In genomic region chr21:42146251-42146805, GRCh38 we compare ENCODE assay signal across 13 cellular contexts.
DNase-seq lines count a peak whose midpoint lies in the region; ATAC-seq and TF ChIP-seq lines count a peak whose summit lies in the region.
"Had no signal": no experiment of that assay in that cellular context is flagged by ENCODE, and none has a peak within 500 bp of the region (broad histone marks: within the 10 kb centered on the region; RNA-seq: fewer than 3 reads in every experiment).

No MANE protein-coding gene starts in this region.

- no peaks in the 10 kb centered on the region for H3K9me3 ChIP-seq in DND-41 (ENCODE audit: insufficient read depth, low read length, severe bottlenecking)

- H3K27ac Mint-ChIP-seq in activated CD8-positive, alpha-beta memory T cell treated with anti-CD3 and anti-CD28 coated beads, Interleukin-2, amount 10 ng/mL, durations not matched to agents 7 days and 5 days, result no peak overlapping the region
- H3K27ac Mint-ChIP-seq in dendritic cell treated with granulocyte-macrophage colony-stimulating factor and Interleukin-4, amounts not matched to agents 40 ng/mL and 50 ng/mL, for 4 days, result peak overlapping the region; percentile 51

- peaks cover 11% of the 10 kb centered on the region for H3K4me1 Mint-ChIP-seq in activated CD8-positive, alpha-beta memory T cell treated with anti-CD3 and anti-CD28 coated beads, Interleukin-2, amount 10 ng/mL, durations not matched to agents 7 days and 5 days
- H3K4me1 Mint-ChIP-seq in dendritic cell treated with granulocyte-macrophage colony-stimulating factor and Interleukin-4, amounts not matched to agents 40 ng/mL and 50 ng/mL, for 4 days (ENCODE audit: low read depth), result peaks cover 27% of the 10 kb centered on the region

- H4K20me1 ChIP-seq in DND-41 (ENCODE audit: insufficient read depth, low read length), result no peaks in the 10 kb centered on the region

- CTCF ChIA-PET in activated CD8-positive, alpha-beta memory T cell treated with anti-CD3 and anti-CD28 coated beads, Interleukin-2, amount 10 ng/mL, durations not matched to agents 7 days and 5 days (lab: Charles Lee), result interaction anchor here (0.6 to 5.5 kb wide), 35 partner anchors 10 to 581 kb away, joined by 3 to 125 read pairs (median 6); partner anchors contain the start of gene ABCG1

- H3K4me3 ChIP-seq in DND-41 (ENCODE audit: low read depth in 1 of 2, low read length in 2 of 2), result no peak overlapping the region

- H3K36me3 Mint-ChIP-seq in activated CD8-positive, alpha-beta memory T cell treated with anti-CD3 and anti-CD28 coated beads, Interleukin-2, amount 10 ng/mL, durations not matched to agents 7 days and 5 days, result no peaks in the 10 kb centered on the region
- no peaks in the 10 kb centered on the region for H3K36me3 Mint-ChIP-seq in dendritic cell treated with granulocyte-macrophage colony-stimulating factor and Interleukin-4, amounts not matched to agents 40 ng/mL and 50 ng/mL, for 4 days (ENCODE audit: low read depth)

- no peak overlapping the region for H3K9ac ChIP-seq in DND-41 (ENCODE audit: low read depth, low read length)

- H3K27ac ChIP-seq in DND-41 (ENCODE audit: low read length), result peak overlapping the region; percentile 66; the same call in 1 of the 2 replicates
- H3K27ac ChIP-seq: 22Rv1, C4-2B had no signal

- no peaks in the 10 kb centered on the region for H3K36me3 ChIP-seq in DND-41 (ENCODE audit: insufficient read depth, low read length)

- H3K27me3 Mint-ChIP-seq in activated CD8-positive, alpha-beta memory T cell treated with anti-CD3 and anti-CD28 coated beads, Interleukin-2, amount 10 ng/mL, durations not matched to agents 7 days and 5 days, result no peaks in the 10 kb centered on the region
- H3K27me3 Mint-ChIP-seq in dendritic cell treated with granulocyte-macrophage colony-stimulating factor and Interleukin-4, amounts not matched to agents 40 ng/mL and 50 ng/mL, for 4 days, result peaks cover 8% of the 10 kb centered on the region

- no peak overlapping the region for H2AFZ ChIP-seq in DND-41 (ENCODE audit: low read depth, low read length)

- intact Hi-C loops in dendritic cell treated with granulocyte-macrophage colony-stimulating factor and Interleukin-4, amounts not matched to agents 40 ng/mL and 50 ng/mL, for 4 days (cut with micrococcal nuclease), result loop anchor here (5.0 kb wide), 2 partner anchors 111 to 306 kb away; no protein-coding TSS in a partner anchor
- intact Hi-C loops in sciatic nerve (cut with DNase I), result no loop called here

- TF ChIP-seq CTCF in DND-41 (IDR thresholded peaks at IDR 0.05; ENCODE audit: borderline replicate concordance, extremely low read depth, low read length, poor library complexity, severe bottlenecking), result no peak

- H3K9me3 Mint-ChIP-seq in activated CD8-positive, alpha-beta memory T cell treated with anti-CD3 and anti-CD28 coated beads, Interleukin-2, amount 10 ng/mL, durations not matched to agents 7 days and 5 days (ENCODE audit: low read depth), result no peaks in the 10 kb centered on the region
- H3K9me3 Mint-ChIP-seq in dendritic cell treated with granulocyte-macrophage colony-stimulating factor and Interleukin-4, amounts not matched to agents 40 ng/mL and 50 ng/mL, for 4 days, result no peaks in the 10 kb centered on the region

- no peaks in the 10 kb centered on the region for H3K79me2 ChIP-seq in DND-41 (ENCODE audit: insufficient read depth, low read length)

- no peak for DNase-seq in activated CD8-positive, alpha-beta memory T cell treated with anti-CD3 and anti-CD28 coated beads, Interleukin-2, amount 10 ng/mL, durations not matched to agents 7 days and 5 days
- no peak for DNase-seq in activated CD8-positive, alpha-beta memory T cell treated with anti-CD3 and anti-CD28 coated beads for 24 hours
- no peak for DNase-seq in DND-41
- DNase-seq in sciatic nerve (ENCODE audit: low spot score), result peak; percentile 32
- no peak for DNase-seq in activated CD4-positive, alpha-beta T cell treated with anti-CD3 and anti-CD28 coated beads, Interleukin-2, amount 50 U/mL, for 1 hour
- DNase-seq in stimulated activated CD4-positive, alpha-beta T cell treated with anti-CD3 and anti-CD28 coated beads, Interleukin-1b, Interleukin-23, amount 100 ng/mL, for 48 hours, result no peak
- DNase-seq in NCI-H2107 (lab: John Stamatoyannopoulos, UW), result no peak
- DNase-seq: NCI-H1048, NCI-H446 treated with DMSO at 0.1 percent for 48 hours, Right ventricle myocardium superior had no signal

- H3K4me1 ChIP-seq in DND-41 (ENCODE audit: insufficient read depth, low read length), result peaks cover 18% of the 10 kb centered on the region

- peak; percentile 13 for ATAC-seq in activated CD8-positive, alpha-beta memory T cell treated with anti-CD3 and anti-CD28 coated beads, Interleukin-2, amount 10 ng/mL, durations not matched to agents 7 days and 5 days
- ATAC-seq in DND-41 (ENCODE audit: insufficient read depth, low read depth) (no peak), sciatic nerve (no peak)

- no peak overlapping the region for H3K4me3 Mint-ChIP-seq in activated CD8-positive, alpha-beta memory T cell treated with anti-CD3 and anti-CD28 coated beads, Interleukin-2, amount 10 ng/mL, durations not matched to agents 7 days and 5 days
- no peak overlapping the region for H3K4me3 Mint-ChIP-seq in dendritic cell treated with granulocyte-macrophage colony-stimulating factor and Interleukin-4, amounts not matched to agents 40 ng/mL and 50 ng/mL, for 4 days

- H3K27me3 ChIP-seq in DND-41 (ENCODE audit: insufficient read depth, low read length, poor library complexity), result no peaks in the 10 kb centered on the region

- no peak overlapping the region for H3K4me2 ChIP-seq in DND-41 (ENCODE audit: insufficient read depth, low read length)
